Comparison of ENCODE assay signal across 8 cellular contexts in genomic region chr4:120921456-120922389, GRCh38. TPM values are rescaled to one million over a fixed set of nuclear protein-coding genes. Genes with fewer than 3 reads are reported as not detected.
DNase-seq lines count a peak whose midpoint lies in the region; ATAC-seq lines count a peak whose summit lies in the region.

No MANE protein-coding gene starts in this region.

- H3K27me3 ChIP-seq in stomach smooth muscle (ENCODE audit: control insufficient read depth in 1 of 2, insufficient read depth in 2 of 2, low read length in 2 of 2), result no peaks in the 10 kb centered on the region

- peak overlapping the region; percentile 74 for H3K4me3 Mint-ChIP-seq in activated naive CD4-positive, alpha-beta T cell treated with anti-CD3 and anti-CD28 coated beads, Interleukin-2, amount 10 ng/mL, durations not matched to agents 7 days and 5 days
- peak overlapping the region; percentile 79 to 98 (median 93) for H3K4me3 Mint-ChIP-seq in naive thymus-derived CD8-positive, alpha-beta T cell

- no peaks in the 10 kb centered on the region for H3K36me3 ChIP-seq in stomach smooth muscle (ENCODE audit: control insufficient read depth in 2 of 2, insufficient read depth in 2 of 2, low read length in 2 of 2)

- CTCF ChIA-PET in activated naive CD4-positive, alpha-beta T cell treated with anti-CD3 and anti-CD28 coated beads, Interleukin-2, amount 10 ng/mL, durations not matched to agents 7 days and 5 days (lab: Charles Lee), result no interaction called here

- H3K27ac ChIP-seq in stomach smooth muscle (ENCODE audit: low read length), result peak overlapping the region; percentile 78

- no peaks in the 10 kb centered on the region for H3K9me3 ChIP-seq in stomach smooth muscle (ENCODE audit: control insufficient read depth in 2 of 2, low read length in 2 of 2)

- H3K36me3 Mint-ChIP-seq in activated naive CD4-positive, alpha-beta T cell treated with anti-CD3 and anti-CD28 coated beads, Interleukin-2, amount 10 ng/mL, durations not matched to agents 7 days and 5 days, result no peaks in the 10 kb centered on the region
- peaks cover 0 to 11% (median 0%) of the 10 kb centered on the region in 3 donors for H3K36me3 Mint-ChIP-seq in naive thymus-derived CD8-positive, alpha-beta T cell

- H3K27ac Mint-ChIP-seq in activated naive CD4-positive, alpha-beta T cell treated with anti-CD3 and anti-CD28 coated beads, Interleukin-2, amount 10 ng/mL, durations not matched to agents 7 days and 5 days, result peak overlapping the region; percentile 63
- peak overlapping the region; percentile 71 to 97 (median 91) for H3K27ac Mint-ChIP-seq in naive thymus-derived CD8-positive, alpha-beta T cell

- H3K4me1 ChIP-seq in stomach smooth muscle (ENCODE audit: control insufficient read depth, insufficient read depth, low read length), result peaks cover 13% of the 10 kb centered on the region

- DNase-seq in NCI-H69 (lab: John Stamatoyannopoulos, UW), result peak; percentile 61
- DNase-seq in activated naive CD4-positive, alpha-beta T cell treated with anti-CD3 and anti-CD28 coated beads, Interleukin-2, amount 10 ng/mL, durations not matched to agents 7 days and 5 days, result peak; percentile 50
- peak; percentile 57 for DNase-seq in foreskin melanocyte
- DNase-seq in naive thymus-derived CD8-positive, alpha-beta T cell, result peak in 9 of 10 donors; percentile 1 to 65 (median 44)

- peak overlapping the region; percentile 81 to 87 for H3K9ac ChIP-seq in stomach smooth muscle (ENCODE audit: low read length in 2 of 2)

- peaks cover 12% of the 10 kb centered on the region for H3K4me1 Mint-ChIP-seq in activated naive CD4-positive, alpha-beta T cell treated with anti-CD3 and anti-CD28 coated beads, Interleukin-2, amount 10 ng/mL, durations not matched to agents 7 days and 5 days
- peaks cover 10 to 20% (median 16%) of the 10 kb centered on the region in 4 donors for H3K4me1 Mint-ChIP-seq in naive thymus-derived CD8-positive, alpha-beta T cell

- H3K27me3 Mint-ChIP-seq in activated naive CD4-positive, alpha-beta T cell treated with anti-CD3 and anti-CD28 coated beads, Interleukin-2, amount 10 ng/mL, durations not matched to agents 7 days and 5 days, result peaks cover 35% of the 10 kb centered on the region
- H3K27me3 Mint-ChIP-seq in naive thymus-derived CD8-positive, alpha-beta T cell, result peaks cover 0 to 15% (median under 1%) of the 10 kb centered on the region in 5 donors

- H3K9me3 Mint-ChIP-seq in activated naive CD4-positive, alpha-beta T cell treated with anti-CD3 and anti-CD28 coated beads, Interleukin-2, amount 10 ng/mL, durations not matched to agents 7 days and 5 days, result no peaks in the 10 kb centered on the region
- H3K9me3 Mint-ChIP-seq in naive thymus-derived CD8-positive, alpha-beta T cell, result no peaks in the 10 kb centered on the region

- peak overlapping the region; percentile 6 for H3K4me3 ChIP-seq in GM08714 (ENCODE audit: low read length)
- H3K4me3 ChIP-seq in stomach smooth muscle (ENCODE audit: low read length in 2 of 2), result peak overlapping the region; percentile 85 to 86

- POLR2A ChIA-PET in naive thymus-derived CD8-positive, alpha-beta T cell (lab: Charles Lee), result interaction anchor here (0.7 to 2.7 kb wide), 2 partner anchors 88 to 404 kb away, joined by 3 to 12 read pairs; no protein-coding TSS in a partner anchor

- peak; percentile 55 to 59 for ATAC-seq in naive thymus-derived CD8-positive, alpha-beta T cell
- ATAC-seq in HG03378 (IDR thresholded peaks at IDR 0.05; ENCODE audit: unreplicated experiment), result no peak
- ATAC-seq in HG03565 (IDR thresholded peaks at IDR 0.05; ENCODE audit: unreplicated experiment), result no peak

RNA-seq across cellular contexts. Expression of gene PRDM5, which starts 0.8 kb away (rescaled TPM):
- 1 to 10 TPM; 3.5 to 3.8 TPM for total RNA-seq in naive thymus-derived CD8-positive, alpha-beta T cell
- polyA plus RNA-seq in naive thymus-derived CD8-positive, alpha-beta T cell, result 1 to 10 TPM in 1 of 3 donors, under 1 TPM in 2; 0.74 to 1.9 (median 0.94) TPM

Comparison
In these comparisons a context has a peak if more than half of its experiments do, and no peak if none do; other contexts are left out.
1. ATAC-seq: peak in naive thymus-derived CD8-positive, alpha-beta T cell (2 of 2); none in HG03378 (single experiment) and HG03565 (single experiment).
2. Peak in every context shown above with its lines, with median percentiles within 50 percentile points of each other: DNase-seq.